9 cellular contexts compared by ENCODE assay signal in the genomic region with DNA sequence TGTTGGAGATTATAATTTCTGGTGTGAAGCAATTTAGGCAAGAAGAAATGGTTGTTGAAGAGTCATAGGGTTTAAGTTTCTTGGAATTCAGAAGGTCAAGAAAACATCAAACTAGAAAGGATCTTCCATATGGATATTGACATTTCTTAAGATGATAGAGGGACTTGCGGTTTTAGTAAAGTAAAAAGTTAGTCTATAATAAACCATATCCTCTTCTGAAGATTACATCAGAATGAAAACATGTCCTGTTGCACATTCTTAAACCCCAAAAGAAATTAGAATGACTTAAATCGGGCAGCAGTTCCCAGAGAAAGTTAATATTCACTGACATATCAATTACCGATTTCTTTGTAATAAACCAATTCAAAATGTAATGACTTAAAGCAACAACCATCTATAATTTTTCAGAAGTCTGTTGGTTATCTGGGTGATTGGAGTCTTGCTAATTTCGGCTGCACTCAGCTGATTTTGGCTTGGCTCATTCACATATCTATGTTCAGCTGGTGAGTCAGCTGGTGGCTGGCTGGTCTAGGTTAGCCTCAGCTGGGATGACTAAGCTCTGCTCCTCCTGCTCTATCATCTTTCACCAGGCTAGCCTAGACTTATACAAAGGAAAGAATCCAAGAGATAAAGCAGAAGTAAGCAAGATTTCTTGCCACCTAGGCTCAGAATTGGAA. TPM values are rescaled to one million over a fixed set of nuclear protein-coding genes. Genes with fewer than 3 reads are reported as not detected.
A peak's percentile ranks its signal among the peaks of the same experiment; 100 is the strongest.
DNase-seq lines count a peak whose midpoint lies in the region; ATAC-seq and TF ChIP-seq lines count a peak whose summit lies in the region.
"Had no signal": no experiment of that assay in that cellular context is flagged by ENCODE, and none has a peak within 500 bp of the region (broad histone marks: within the 10 kb centered on the region; RNA-seq: fewer than 3 reads in every experiment).

No MANE protein-coding gene starts in this region.

- POLR2A ChIA-PET in Panc1 (lab: Charles Lee), result no interaction called here

- DNase-seq in activated T-cell treated with anti-CD3 and anti-CD28 coated beads, Interleukin-2, amount 50 U/mL, for 48 hours, result peak; percentile 22 to 40
- DNase-seq in activated T-cell treated with anti-CD3 and anti-CD28 coated beads for 4 hours (no peak), Panc1 (ENCODE audit: low read depth, low spot score) (peak; percentile 62), fibroblast of lung (ENCODE audit: low read depth in 2 of 2) (peak; percentile 87 to 95), smooth muscle cell of the brain vasculature (ENCODE audit: low read depth, low spot score) (peak; percentile 47), left colon (no peak), KG1 (lab: John Stamatoyannopoulos, UW) (no peak)
- DNase-seq: transverse colon had no signal

- TF ChIP-seq CTCF in Panc1 (IDR thresholded peaks at IDR 0.05) (no peak), fibroblast of lung (conservative IDR thresholded peaks at IDR 0.05 in 1 of 2, IDR thresholded peaks at IDR 0.05 in 1 of 2; ENCODE audit: low read depth in 1 of 2, low read length in 2 of 2) (no peak)

- ATAC-seq in Panc1 (peak; percentile 80; the same call in 1 of the 2 replicates), left colon (no peak), HG03469 (IDR thresholded peaks at IDR 0.05; ENCODE audit: unreplicated experiment) (no peak)

- in situ Hi-C loops in Panc1 (cut with HindIII; ENCODE audit: low pct_unique_long_range_greater_than_20kb, low sequenced_read_pairs), result no loop called here

- peak overlapping the region; percentile 23 for H3K4me2 ChIP-seq in fibroblast of lung (ENCODE audit: extremely low read depth, insufficient read depth, low read length)

- CTCF ChIA-PET in Panc1 (lab: Charles Lee), result no interaction called here

- H3K4me3 ChIP-seq in Panc1 (ENCODE audit: low read depth in 2 of 2, low read length in 2 of 2) (no peak overlapping the region), fibroblast of lung (replicated peaks in 1 of 4; ENCODE audit: control extremely low read depth in 1 of 4, insufficient read depth in 1 of 4, low read depth in 3 of 4, low read length in 4 of 4) (no peak overlapping the region)
- H3K4me3 ChIP-seq: transverse colon had no signal

- no peak overlapping the region for H3K27ac ChIP-seq in Panc1 (ENCODE audit: low read length)
- peak overlapping the region; percentile 4 for H3K27ac ChIP-seq in fibroblast of lung (ENCODE audit: insufficient read depth, low read length)
- H3K27ac ChIP-seq: transverse colon had no signal

- H3K9ac ChIP-seq in fibroblast of lung (ENCODE audit: insufficient read depth, low read length), result no peak overlapping the region

- intact Hi-C loops in Panc1 (cut with micrococcal nuclease; ENCODE audit: unreplicated experiment) (no loop called here), left colon (cut with DNase I, micrococcal nuclease) (no loop called here)

- H3K79me2 ChIP-seq in fibroblast of lung (ENCODE audit: control insufficient read depth, insufficient read depth, low read length), result no peaks in the 10 kb centered on the region

- BruUV-seq in Panc1 (replicated peaks; lab: Mats Ljungman, UMichigan), result no TSS peak

- H3K36me3 ChIP-seq in Panc1 (ENCODE audit: control insufficient read depth, insufficient read depth, low read length), result no peaks in the 10 kb centered on the region
- no peaks in the 10 kb centered on the region for H3K36me3 ChIP-seq in fibroblast of lung (ENCODE audit: control insufficient read depth, insufficient read depth, low read length)
- H3K36me3 ChIP-seq: transverse colon had no signal

- no peaks in the 10 kb centered on the region for H3K4me1 ChIP-seq in Panc1 (ENCODE audit: control insufficient read depth, insufficient read depth, low read length)
- peaks cover 5% of the 10 kb centered on the region for H3K4me1 ChIP-seq in fibroblast of lung (ENCODE audit: control insufficient read depth, extremely low read depth, insufficient read depth, low read length)
- H3K4me1 ChIP-seq: transverse colon had no signal

- no peak overlapping the region for H2AFZ ChIP-seq in fibroblast of lung (ENCODE audit: low read length)

- H4K20me1 ChIP-seq in fibroblast of lung (ENCODE audit: control insufficient read depth, extremely low read depth, insufficient read depth, low read length), result no peaks in the 10 kb centered on the region

- H3K27me3 ChIP-seq in Panc1 (ENCODE audit: control insufficient read depth, insufficient read depth, low read length), result no peaks in the 10 kb centered on the region
- no peaks in the 10 kb centered on the region for H3K27me3 ChIP-seq in fibroblast of lung (ENCODE audit: control insufficient read depth, insufficient read depth, low read length)
- H3K27me3 ChIP-seq: transverse colon had no signal

- H3K9me3 ChIP-seq in Panc1 (ENCODE audit: control insufficient read depth, insufficient read depth, low read depth, low read length), result no peaks in the 10 kb centered on the region
- H3K9me3 ChIP-seq in fibroblast of lung (ENCODE audit: control insufficient read depth, insufficient read depth, low read depth, low read length), result no peaks in the 10 kb centered on the region
- H3K9me3 ChIP-seq: transverse colon had no signal

RNA-seq across cellular contexts. Expression of a gene that starts 24.4 kb away (rescaled TPM):
- total RNA-seq in Panc1 (2021; ENCODE audit: unreplicated experiment), result 17.4 TPM
- polyA plus RNA-seq in Panc1 (2012; ENCODE audit: insufficient read length), result 12.4 TPM
- total RNA-seq in fibroblast of lung, result 35.7 and 80.6 TPM in 2 replicates
- polyA plus RNA-seq in fibroblast of lung, result 40.1 and 59.9 TPM in 2 replicates
- polyA plus RNA-seq in fibroblast of lung (2012), result 35.9 and 48.2 TPM in 2 replicates
- 1.2 and 12.3 TPM in 2 replicates for polyA minus RNA-seq in fibroblast of lung (ENCODE audit: low replicate concordance)
- total RNA-seq in left colon, result 10 to 100 TPM; 21.0 to 22.5 TPM

Comparison
In these comparisons a context has a peak if more than half of its experiments do, and no peak if none do; other contexts are left out.
1. DNase-seq: peak in activated T-cell treated with anti-CD3 and anti-CD28 coated beads, Interleukin-2, amount 50 U/mL, for 48 hours (2 of 2), Panc1 (single experiment), fibroblast of lung (2 of 2) and smooth muscle cell of the brain vasculature (single experiment); none in activated T-cell treated with anti-CD3 and anti-CD28 coated beads for 4 hours (single experiment), left colon (0 of 2) and KG1 (single experiment).